8 cellular contexts compared by ENCODE assay signal in the genomic region with DNA sequence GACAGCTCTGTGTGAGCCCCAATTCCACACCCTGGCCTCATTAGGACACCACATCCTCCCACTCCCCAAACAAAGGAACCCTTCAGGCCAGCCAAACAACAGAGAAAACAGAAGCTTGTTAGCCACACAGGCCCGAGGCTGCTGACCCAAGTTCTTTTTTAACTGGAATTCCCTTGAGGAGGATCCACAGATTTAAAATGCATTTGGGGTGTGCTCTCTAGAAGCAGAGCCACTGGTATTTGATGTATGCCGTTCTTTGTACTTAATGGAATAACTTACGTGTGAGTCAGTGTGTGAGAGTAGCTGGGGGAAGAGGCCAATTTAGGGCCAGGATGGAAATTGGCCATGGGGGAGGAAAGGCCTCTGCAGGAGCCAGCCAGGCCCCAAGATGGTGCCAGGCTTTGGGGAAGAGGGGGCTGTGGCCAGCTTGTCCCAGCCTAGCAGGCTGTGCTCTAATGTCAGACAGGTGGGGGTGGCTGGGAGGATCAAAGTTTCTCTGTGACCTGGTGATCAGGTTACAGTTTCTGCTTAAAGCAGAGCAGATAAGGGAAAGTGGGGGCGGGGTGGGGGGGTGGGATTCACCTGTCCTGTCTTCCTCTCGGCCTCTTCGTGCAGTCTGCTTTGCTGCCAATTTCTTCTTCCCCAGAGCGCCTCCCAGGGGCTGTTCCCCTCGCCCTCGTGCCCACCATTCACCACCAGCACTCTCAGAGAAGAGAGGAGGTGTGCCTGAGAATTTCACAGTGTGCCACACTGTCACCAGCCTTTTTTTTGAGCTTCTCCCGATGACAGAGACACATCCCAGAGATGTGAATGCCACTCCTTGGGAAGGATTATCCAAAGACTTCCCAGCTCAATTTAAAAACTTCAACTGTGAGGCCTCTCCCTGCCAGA. TPM values are rescaled to one million over a fixed set of nuclear protein-coding genes. Genes with fewer than 3 reads are reported as not detected.
DNase-seq lines count a peak whose midpoint lies in the region; ATAC-seq and TF ChIP-seq lines count a peak whose summit lies in the region.

No MANE protein-coding gene starts in this region.

- peak; percentile 94 for DNase-seq in Daoy (ENCODE audit: low read depth)
- DNase-seq in Panc1 (ENCODE audit: low read depth, low spot score): no peak
- DNase-seq in NK-92 (lab: John Stamatoyannopoulos, UW; ENCODE audit: unreplicated experiment): no peak
- no peak for DNase-seq in activated CD8-positive, alpha-beta memory T cell treated with anti-CD3 and anti-CD28 coated beads for 24 hours

- in situ Hi-C loops in Panc1 (cut with HindIII; ENCODE audit: low pct_unique_long_range_greater_than_20kb, low sequenced_read_pairs): no loop called here

- H3K4me1 ChIP-seq in Panc1 (ENCODE audit: control insufficient read depth, insufficient read depth, low read length) (peaks cover 45% of the 10 kb centered on the region), muscle layer of duodenum (ENCODE audit: control insufficient read depth in 1 of 2, insufficient read depth in 2 of 2, low read length in 2 of 2) (peaks cover 19 to 37% of the 10 kb centered on the region in 2 donors)

- H3K9me3 ChIP-seq in Panc1 (ENCODE audit: control insufficient read depth, insufficient read depth, low read depth, low read length) (no peaks in the 10 kb centered on the region), muscle layer of duodenum (ENCODE audit: control insufficient read depth in 1 of 2, low read length in 2 of 2) (no peaks in the 10 kb centered on the region)

- H3K4me3 ChIP-seq in Panc1 (ENCODE audit: low read depth in 2 of 2, low read length in 2 of 2) (peak overlapping the region in 1 of 2 experiments; percentile 1; a peak in 1 of 4 replicates), muscle layer of duodenum (ENCODE audit: low read depth in 1 of 2, low read length in 2 of 2) (no peak overlapping the region)

- BruUV-seq in Panc1 (replicated peaks; lab: Mats Ljungman, UMichigan): no TSS peak

- POLR2A ChIA-PET in Panc1 (lab: Charles Lee): no interaction called here

- TF ChIP-seq CTCF in Panc1 (IDR thresholded peaks at IDR 0.05): no peak

- H3K36me3 ChIP-seq in Panc1 (ENCODE audit: control insufficient read depth, insufficient read depth, low read length) (no peaks in the 10 kb centered on the region), muscle layer of duodenum (ENCODE audit: control insufficient read depth in 1 of 2, insufficient read depth in 2 of 2, low read length in 2 of 2) (no peaks in the 10 kb centered on the region)

- H3K27ac ChIP-seq in Panc1 (ENCODE audit: low read length) (peak overlapping the region; percentile 98), muscle layer of duodenum (ENCODE audit: low read length) (peak overlapping the region; percentile 84)

- no peaks in the 10 kb centered on the region for H3K27me3 ChIP-seq in Panc1 (ENCODE audit: control insufficient read depth, insufficient read depth, low read length)
- no peaks in the 10 kb centered on the region for H3K27me3 ChIP-seq in muscle layer of duodenum (ENCODE audit: low read depth, low read length)

- intact Hi-C loops in Panc1 (cut with micrococcal nuclease; ENCODE audit: unreplicated experiment): loop anchor here (5.0 kb wide), 1 partner anchor 36 kb away; no protein-coding TSS in a partner anchor

- CTCF ChIA-PET in Panc1 (lab: Charles Lee): interaction anchor here (1.2 to 1.3 kb wide), 2 partner anchors 30 to 112 kb away, joined by 4 to 6 read pairs; no protein-coding TSS in a partner anchor

- peak; percentile 79 for ATAC-seq in Panc1
- peak; percentile 81 for ATAC-seq in esophagus mucosa
- no peak for ATAC-seq in HG03342 (IDR thresholded peaks at IDR 0.05; ENCODE audit: unreplicated experiment)
- no peak for ATAC-seq in HG03025 (IDR thresholded peaks at IDR 0.05; ENCODE audit: low FRiP score, unreplicated experiment)

RNA-seq across cellular contexts. Expression of a gene that starts 50.8 kb away (rescaled TPM):
- total RNA-seq in Daoy (2014; rRNA removed; shearing (Covaris generic)): 13.7 and 14.9 TPM in 2 replicates
- total RNA-seq in Panc1 (2021; ENCODE audit: unreplicated experiment): 45.2 TPM
- polyA plus RNA-seq in Panc1 (2012; ENCODE audit: insufficient read length): 39.0 TPM
- 78.3 TPM for total RNA-seq in esophagus mucosa

RNA-seq across cellular contexts. Expression of a gene that starts 51.2 kb away (rescaled TPM):
- total RNA-seq in Daoy (2014; rRNA removed; shearing (Covaris generic)): 1.1 and 1.5 TPM in 2 replicates
- total RNA-seq in Panc1 (2021; ENCODE audit: unreplicated experiment) (3.6 TPM), esophagus mucosa (0.56 TPM)
- polyA plus RNA-seq in Panc1 (2012; ENCODE audit: insufficient read length): 3.7 TPM

Comparison
In these comparisons a context has a peak if more than half of its experiments do, and no peak if none do; other contexts are left out.
1. ATAC-seq: peak in Panc1 (single experiment) and esophagus mucosa (single experiment); none in HG03342 (single experiment) and HG03025 (single experiment).